ENCODE assay signal across 1 cellular context in the genomic region with DNA sequence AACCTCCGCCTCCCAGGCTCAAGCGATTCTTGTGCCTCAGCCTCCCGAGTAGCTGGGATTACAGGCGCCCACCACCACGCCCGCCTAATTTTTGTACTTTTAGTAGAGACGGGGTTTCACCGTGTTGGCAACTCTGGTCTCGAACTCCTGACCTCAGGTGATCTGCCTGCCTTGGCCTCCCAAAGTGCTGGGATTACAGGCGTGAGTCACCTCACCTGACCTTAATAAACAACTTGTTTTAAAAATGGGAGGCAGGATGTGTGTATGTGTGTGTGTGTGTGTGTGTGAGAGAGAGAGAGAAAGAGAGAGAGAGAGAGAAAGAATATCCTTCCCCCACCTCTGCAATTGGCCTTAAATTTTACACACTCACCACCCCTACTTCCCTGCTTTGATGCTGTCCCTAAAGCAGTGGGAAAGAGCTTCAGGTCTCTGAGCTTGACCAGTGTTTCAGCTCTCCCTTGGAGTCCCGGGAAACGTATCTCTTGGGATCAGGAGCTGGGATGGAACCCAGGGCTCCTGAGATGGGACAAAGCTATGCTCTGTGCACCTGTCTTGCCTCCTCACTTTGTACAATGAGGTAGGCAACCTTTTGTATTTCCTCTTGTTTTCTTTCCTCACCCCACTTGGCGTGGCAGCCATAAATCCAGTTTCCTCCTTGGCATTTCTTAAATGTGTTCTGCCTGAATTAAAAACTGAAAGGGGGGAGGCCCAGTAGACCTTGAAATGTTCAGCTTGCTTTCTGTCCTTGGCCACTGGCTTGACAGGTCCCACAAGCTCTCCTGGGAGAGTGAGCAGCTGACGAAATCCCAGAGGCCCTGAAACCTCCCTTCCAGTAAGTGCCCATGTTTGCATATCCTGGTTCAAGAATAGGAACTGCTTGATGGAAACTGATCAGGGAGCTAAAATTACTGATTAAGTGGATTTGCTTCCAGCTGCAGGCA.
TF ChIP-seq lines count a peak whose summit lies in the region.

No MANE protein-coding gene starts in this region.

TF ChIP-seq in HepG2, 621 proteins besides CTCF, POLR2A, EP300 and RAD21 (continued from another document):
- TF ChIP-seq, protein P1, sequence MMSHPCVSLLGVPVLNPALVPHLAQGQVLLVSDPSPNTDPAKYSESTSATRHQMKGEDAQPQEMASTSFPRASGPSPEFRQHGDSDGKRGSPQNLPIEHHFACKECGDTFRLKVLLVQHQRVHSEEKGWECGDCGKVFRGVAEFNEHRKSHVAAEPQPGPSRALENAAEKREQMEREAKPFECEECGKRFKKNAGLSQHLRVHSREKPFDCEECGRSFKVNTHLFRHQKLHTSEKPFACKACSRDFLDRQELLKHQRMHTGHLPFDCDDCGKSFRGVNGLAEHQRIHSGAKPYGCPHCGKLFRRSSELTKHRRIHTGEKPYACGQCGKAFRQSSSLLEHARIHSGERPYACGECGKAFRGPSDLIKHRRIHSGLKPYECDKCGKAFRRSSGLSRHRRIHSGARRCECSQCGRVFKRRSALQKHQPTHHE (CRISPR knock-in tag; IDR thresholded peaks at IDR 0.05; ENCODE audit: borderline replicate concordance) = no peak
- TF ChIP-seq ZNF773 (CRISPR knock-in tag; IDR thresholded peaks at IDR 0.05; ENCODE audit: borderline replicate concordance) (no peak), HNRNPUL1 (IDR thresholded peaks at IDR 0.05; ENCODE audit: low read depth, low read length) (no peak), ZEB1 (IDR thresholded peaks at IDR 0.05; ENCODE audit: insufficient replicate concordance, low read depth) (peak; percentile 72), ZNF891 (CRISPR knock-in tag; IDR thresholded peaks at IDR 0.05) (no peak), ATF1 (CRISPR knock-in tag; IDR thresholded peaks at IDR 0.05) (no peak), ZNF225 (CRISPR knock-in tag; IDR thresholded peaks at IDR 0.05) (no peak), RXRB (CRISPR knock-in tag; IDR thresholded peaks at IDR 0.05; ENCODE audit: borderline replicate concordance) (peak; percentile 69), FOXJ3 (CRISPR knock-in tag; IDR thresholded peaks at IDR 0.05; ENCODE audit: borderline replicate concordance) (no peak), SRF (IDR thresholded peaks at IDR 0.05; ENCODE audit: low read depth, low read length) (no peak)
- TF ChIP-seq, protein P2, sequence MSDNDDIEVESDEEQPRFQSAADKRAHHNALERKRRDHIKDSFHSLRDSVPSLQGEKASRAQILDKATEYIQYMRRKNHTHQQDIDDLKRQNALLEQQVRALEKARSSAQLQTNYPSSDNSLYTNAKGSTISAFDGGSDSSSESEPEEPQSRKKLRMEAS (IDR thresholded peaks at IDR 0.05) = no peak
- TF ChIP-seq, protein P3, sequence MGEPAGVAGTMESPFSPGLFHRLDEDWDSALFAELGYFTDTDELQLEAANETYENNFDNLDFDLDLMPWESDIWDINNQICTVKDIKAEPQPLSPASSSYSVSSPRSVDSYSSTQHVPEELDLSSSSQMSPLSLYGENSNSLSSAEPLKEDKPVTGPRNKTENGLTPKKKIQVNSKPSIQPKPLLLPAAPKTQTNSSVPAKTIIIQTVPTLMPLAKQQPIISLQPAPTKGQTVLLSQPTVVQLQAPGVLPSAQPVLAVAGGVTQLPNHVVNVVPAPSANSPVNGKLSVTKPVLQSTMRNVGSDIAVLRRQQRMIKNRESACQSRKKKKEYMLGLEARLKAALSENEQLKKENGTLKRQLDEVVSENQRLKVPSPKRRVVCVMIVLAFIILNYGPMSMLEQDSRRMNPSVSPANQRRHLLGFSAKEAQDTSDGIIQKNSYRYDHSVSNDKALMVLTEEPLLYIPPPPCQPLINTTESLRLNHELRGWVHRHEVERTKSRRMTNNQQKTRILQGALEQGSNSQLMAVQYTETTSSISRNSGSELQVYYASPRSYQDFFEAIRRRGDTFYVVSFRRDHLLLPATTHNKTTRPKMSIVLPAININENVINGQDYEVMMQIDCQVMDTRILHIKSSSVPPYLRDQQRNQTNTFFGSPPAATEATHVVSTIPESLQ (CRISPR knock-in tag; conservative IDR thresholded peaks at IDR 0.05) = no peak
- TF ChIP-seq, protein P4, sequence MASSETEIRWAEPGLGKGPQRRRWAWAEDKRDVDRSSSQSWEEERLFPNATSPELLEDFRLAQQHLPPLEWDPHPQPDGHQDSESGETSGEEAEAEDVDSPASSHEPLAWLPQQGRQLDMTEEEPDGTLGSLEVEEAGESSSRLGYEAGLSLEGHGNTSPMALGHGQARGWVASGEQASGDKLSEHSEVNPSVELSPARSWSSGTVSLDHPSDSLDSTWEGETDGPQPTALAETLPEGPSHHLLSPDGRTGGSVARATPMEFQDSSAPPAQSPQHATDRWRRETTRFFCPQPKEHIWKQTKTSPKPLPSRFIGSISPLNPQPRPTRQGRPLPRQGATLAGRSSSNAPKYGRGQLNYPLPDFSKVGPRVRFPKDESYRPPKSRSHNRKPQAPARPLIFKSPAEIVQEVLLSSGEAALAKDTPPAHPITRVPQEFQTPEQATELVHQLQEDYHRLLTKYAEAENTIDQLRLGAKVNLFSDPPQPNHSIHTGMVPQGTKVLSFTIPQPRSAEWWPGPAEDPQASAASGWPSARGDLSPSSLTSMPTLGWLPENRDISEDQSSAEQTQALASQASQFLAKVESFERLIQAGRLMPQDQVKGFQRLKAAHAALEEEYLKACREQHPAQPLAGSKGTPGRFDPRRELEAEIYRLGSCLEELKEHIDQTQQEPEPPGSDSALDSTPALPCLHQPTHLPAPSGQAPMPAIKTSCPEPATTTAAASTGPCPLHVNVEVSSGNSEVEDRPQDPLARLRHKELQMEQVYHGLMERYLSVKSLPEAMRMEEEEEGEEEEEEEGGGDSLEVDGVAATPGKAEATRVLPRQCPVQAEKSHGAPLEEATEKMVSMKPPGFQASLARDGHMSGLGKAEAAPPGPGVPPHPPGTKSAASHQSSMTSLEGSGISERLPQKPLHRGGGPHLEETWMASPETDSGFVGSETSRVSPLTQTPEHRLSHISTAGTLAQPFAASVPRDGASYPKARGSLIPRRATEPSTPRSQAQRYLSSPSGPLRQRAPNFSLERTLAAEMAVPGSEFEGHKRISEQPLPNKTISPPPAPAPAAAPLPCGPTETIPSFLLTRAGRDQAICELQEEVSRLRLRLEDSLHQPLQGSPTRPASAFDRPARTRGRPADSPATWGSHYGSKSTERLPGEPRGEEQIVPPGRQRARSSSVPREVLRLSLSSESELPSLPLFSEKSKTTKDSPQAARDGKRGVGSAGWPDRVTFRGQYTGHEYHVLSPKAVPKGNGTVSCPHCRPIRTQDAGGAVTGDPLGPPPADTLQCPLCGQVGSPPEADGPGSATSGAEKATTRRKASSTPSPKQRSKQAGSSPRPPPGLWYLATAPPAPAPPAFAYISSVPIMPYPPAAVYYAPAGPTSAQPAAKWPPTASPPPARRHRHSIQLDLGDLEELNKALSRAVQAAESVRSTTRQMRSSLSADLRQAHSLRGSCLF (CRISPR knock-in tag; IDR thresholded peaks at IDR 0.05; ENCODE audit: borderline replicate concordance) = no peak
- TF ChIP-seq, protein P5, sequence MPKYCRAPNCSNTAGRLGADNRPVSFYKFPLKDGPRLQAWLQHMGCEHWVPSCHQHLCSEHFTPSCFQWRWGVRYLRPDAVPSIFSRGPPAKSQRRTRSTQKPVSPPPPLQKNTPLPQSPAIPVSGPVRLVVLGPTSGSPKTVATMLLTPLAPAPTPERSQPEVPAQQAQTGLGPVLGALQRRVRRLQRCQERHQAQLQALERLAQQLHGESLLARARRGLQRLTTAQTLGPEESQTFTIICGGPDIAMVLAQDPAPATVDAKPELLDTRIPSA (CRISPR knock-in tag; IDR thresholded peaks at IDR 0.05; ENCODE audit: borderline replicate concordance) = no peak
- TF ChIP-seq, protein P6, sequence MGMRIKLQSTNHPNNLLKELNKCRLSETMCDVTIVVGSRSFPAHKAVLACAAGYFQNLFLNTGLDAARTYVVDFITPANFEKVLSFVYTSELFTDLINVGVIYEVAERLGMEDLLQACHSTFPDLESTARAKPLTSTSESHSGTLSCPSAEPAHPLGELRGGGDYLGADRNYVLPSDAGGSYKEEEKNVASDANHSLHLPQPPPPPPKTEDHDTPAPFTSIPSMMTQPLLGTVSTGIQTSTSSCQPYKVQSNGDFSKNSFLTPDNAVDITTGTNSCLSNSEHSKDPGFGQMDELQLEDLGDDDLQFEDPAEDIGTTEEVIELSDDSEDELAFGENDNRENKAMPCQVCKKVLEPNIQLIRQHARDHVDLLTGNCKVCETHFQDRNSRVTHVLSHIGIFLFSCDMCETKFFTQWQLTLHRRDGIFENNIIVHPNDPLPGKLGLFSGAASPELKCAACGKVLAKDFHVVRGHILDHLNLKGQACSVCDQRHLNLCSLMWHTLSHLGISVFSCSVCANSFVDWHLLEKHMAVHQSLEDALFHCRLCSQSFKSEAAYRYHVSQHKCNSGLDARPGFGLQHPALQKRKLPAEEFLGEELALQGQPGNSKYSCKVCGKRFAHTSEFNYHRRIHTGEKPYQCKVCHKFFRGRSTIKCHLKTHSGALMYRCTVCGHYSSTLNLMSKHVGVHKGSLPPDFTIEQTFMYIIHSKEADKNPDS (CRISPR knock-in tag; IDR thresholded peaks at IDR 0.05) = no peak
